Comparison of ENCODE assay signal across 1 cellular context in the genomic region with DNA sequence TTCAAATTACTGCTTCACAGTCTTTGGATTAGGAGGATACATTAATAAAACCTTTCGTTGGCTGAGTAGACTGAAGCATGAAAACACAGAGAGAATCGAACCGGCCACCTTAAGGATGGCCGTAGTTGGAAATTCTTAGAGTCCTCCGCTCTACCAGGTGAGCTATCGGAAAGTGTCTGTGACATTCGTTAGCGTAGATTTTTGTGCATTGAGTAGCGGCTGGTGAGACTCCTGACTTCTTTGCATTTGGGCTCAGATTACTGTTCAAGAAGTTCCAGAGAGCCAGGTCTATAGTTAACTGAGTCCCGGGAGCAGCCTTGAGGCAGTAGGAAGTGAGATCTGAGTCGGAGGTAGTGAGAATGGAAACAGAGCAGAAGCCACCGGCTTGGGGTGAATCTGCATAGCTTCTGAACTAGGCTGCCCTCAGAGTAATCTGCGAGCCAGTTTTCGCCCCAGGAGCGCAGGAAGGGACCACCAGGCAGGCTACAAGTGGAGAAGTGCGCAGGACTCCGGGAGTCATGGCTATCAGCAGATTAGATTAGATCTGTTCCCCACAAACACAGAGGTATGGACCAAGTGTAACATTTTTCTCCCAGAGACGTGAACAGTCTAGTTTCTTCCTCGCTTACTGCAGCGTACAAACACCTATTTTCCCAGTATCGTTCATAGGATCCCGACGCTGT.
TF ChIP-seq lines count a peak whose summit lies in the region.

No MANE protein-coding gene starts in this region.

TF ChIP-seq in GM12878, 131 proteins besides CTCF, POLR2A, EP300 and RAD21:
- TF ChIP-seq IKZF1 (conservative IDR thresholded peaks at IDR 0.05) (peak; percentile 54; the same call in 1 of the 2 replicates), JUND (IDR thresholded peaks at IDR 0.05; ENCODE audit: low read depth, low read length) (no peak), ZSCAN29 (IDR thresholded peaks at IDR 0.05) (0 out of 2 replicates have a peak, but pooled peaks have one; percentile 57), ZNF24 (IDR thresholded peaks at IDR 0.05) (peak; percentile 89), NFIC (IDR thresholded peaks at IDR 0.05; ENCODE audit: low read depth, low read length) (no peak), SREBF2 (IDR thresholded peaks at IDR 0.05; ENCODE audit: low read length) (peak; percentile 76), ETV6 (conservative IDR thresholded peaks at IDR 0.05 in 1 of 2, IDR thresholded peaks at IDR 0.05 in 1 of 2; ENCODE audit: borderline replicate concordance in 1 of 2, low read depth in 1 of 2) (0 out of 4 replicates have a peak, but pooled peaks of 1 of the 2 experiments have one; percentile 15), CREM (IDR thresholded peaks at IDR 0.05; ENCODE audit: low read depth) (0 out of 2 replicates have a peak, but pooled peaks have one; percentile 22), EZH2 (IDR thresholded peaks at IDR 0.05; ENCODE audit: borderline replicate concordance, control insufficient read depth, low read depth, low read length) (no peak), ZBTB40 (IDR thresholded peaks at IDR 0.05; ENCODE audit: borderline replicate concordance) (no peak), EED (IDR thresholded peaks at IDR 0.05; ENCODE audit: low read depth) (peak; percentile 52; the same call in 1 of the 2 replicates), CEBPB (IDR thresholded peaks at IDR 0.05; ENCODE audit: borderline replicate concordance in 1 of 2, low read depth in 2 of 2, low read length in 2 of 2) (no peak)
- TF ChIP-seq, protein P1, sequence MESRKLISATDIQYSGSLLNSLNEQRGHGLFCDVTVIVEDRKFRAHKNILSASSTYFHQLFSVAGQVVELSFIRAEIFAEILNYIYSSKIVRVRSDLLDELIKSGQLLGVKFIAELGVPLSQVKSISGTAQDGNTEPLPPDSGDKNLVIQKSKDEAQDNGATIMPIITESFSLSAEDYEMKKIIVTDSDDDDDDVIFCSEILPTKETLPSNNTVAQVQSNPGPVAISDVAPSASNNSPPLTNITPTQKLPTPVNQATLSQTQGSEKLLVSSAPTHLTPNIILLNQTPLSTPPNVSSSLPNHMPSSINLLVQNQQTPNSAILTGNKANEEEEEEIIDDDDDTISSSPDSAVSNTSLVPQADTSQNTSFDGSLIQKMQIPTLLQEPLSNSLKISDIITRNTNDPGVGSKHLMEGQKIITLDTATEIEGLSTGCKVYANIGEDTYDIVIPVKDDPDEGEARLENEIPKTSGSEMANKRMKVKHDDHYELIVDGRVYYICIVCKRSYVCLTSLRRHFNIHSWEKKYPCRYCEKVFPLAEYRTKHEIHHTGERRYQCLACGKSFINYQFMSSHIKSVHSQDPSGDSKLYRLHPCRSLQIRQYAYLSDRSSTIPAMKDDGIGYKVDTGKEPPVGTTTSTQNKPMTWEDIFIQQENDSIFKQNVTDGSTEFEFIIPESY (IDR thresholded peaks at IDR 0.05): no peak
TF ChIP-seq in GM12878: peak in this region for 7.
